26 cellular contexts compared by ENCODE assay signal in genomic region chr13:32147193-32147592, GRCh38.
"Had no signal": no experiment of that assay in that cellular context is flagged by ENCODE, and none has a peak within 500 bp of the region (broad histone marks: within the 10 kb centered on the region; RNA-seq: fewer than 3 reads in every experiment).

No MANE protein-coding gene starts in this region.

- H3K4me1 Mint-ChIP-seq: activated CD4-positive, alpha-beta T cell treated with anti-CD3 and anti-CD28 coated beads, Interleukin-2, amount 10 ng/mL, durations not matched to agents 24 days and 14 days had no signal

- DNase-seq: activated CD4-positive, alpha-beta T cell treated with anti-CD3 and anti-CD28 coated beads, Interleukin-2, amount 10 ng/mL, durations not matched to agents 24 days and 14 days; activated CD4-positive, alpha-beta T cell treated with anti-CD3 and anti-CD28 coated beads, Interleukin-2, amount 50 U/mL, for 48 hours; activated CD8-positive, alpha-beta memory T cell treated with anti-CD3 and anti-CD28 coated beads for 24 hours; activated naive CD4-positive, alpha-beta T cell treated with anti-CD3 and anti-CD28 coated beads, Interleukin-2, amount 50 U/mL, for 16 hours; activated naive CD8-positive, alpha-beta T cell treated with anti-CD3 and anti-CD28 coated beads, Interleukin-2, amount 10 ng/mL, durations not matched to agents 7 days and 5 days; activated T-cell treated with anti-CD3 and anti-CD28 coated beads, Interleukin-2, amount 50 U/mL, for 48 hours; adrenal gland; anterior cingulate cortex; body of pancreas; central memory CD4-positive, alpha-beta T cell; Karpas-422; MM.1S; NCI-H1105; NCI-H1436; NCI-H1694 treated with DMSO at 0.1 percent for 48 hours; NCI-H2029 treated with DMSO at 0.1 percent for 48 hours; NCI-H345; NCI-H510A; NCI-H69; PC-3; SHP77; SW 1271 had no signal

- H3K9me3 Mint-ChIP-seq: activated CD4-positive, alpha-beta T cell treated with anti-CD3 and anti-CD28 coated beads, Interleukin-2, amount 10 ng/mL, durations not matched to agents 24 days and 14 days; activated naive CD8-positive, alpha-beta T cell treated with anti-CD3 and anti-CD28 coated beads, Interleukin-2, amount 10 ng/mL, durations not matched to agents 7 days and 5 days; T-helper 1 cell treated with Interleukin-12 subunit alpha and Interleukin-12 subunit beta and Interleukin-4 antibody, amounts not matched to agents 30 μg/mL and 1 μg/mL, for 36 hours had no signal

- ATAC-seq: activated CD4-positive, CD25-positive, alpha-beta regulatory T cell treated with anti-CD3 and anti-CD28 coated beads, Interleukin-2, amount 50 U/mL, for 24 hours; body of pancreas; PC-3; SK-N-SH treated with all-trans-retinoic acid at 6 μM for 48 hours had no signal

- H3K4me3 ChIP-seq: adrenal gland, body of pancreas, SJSA1 had no signal

- H3K4me1 ChIP-seq: adrenal gland, body of pancreas, SJSA1 had no signal

- H3K9me3 ChIP-seq: body of pancreas, SJSA1 had no signal

- H3K36me3 Mint-ChIP-seq: activated naive CD8-positive, alpha-beta T cell treated with anti-CD3 and anti-CD28 coated beads, Interleukin-2, amount 10 ng/mL, durations not matched to agents 7 days and 5 days had no signal

- H3K27me3 ChIP-seq: adrenal gland, body of pancreas, SJSA1 had no signal

- H3K36me3 ChIP-seq: adrenal gland, SJSA1 had no signal

- H3K27me3 Mint-ChIP-seq: activated CD4-positive, alpha-beta T cell treated with anti-CD3 and anti-CD28 coated beads, Interleukin-2, amount 10 ng/mL, durations not matched to agents 24 days and 14 days had no signal

- H3K4me3 Mint-ChIP-seq: activated CD4-positive, alpha-beta T cell treated with anti-CD3 and anti-CD28 coated beads, Interleukin-2, amount 10 ng/mL, durations not matched to agents 24 days and 14 days; activated naive CD8-positive, alpha-beta T cell treated with anti-CD3 and anti-CD28 coated beads, Interleukin-2, amount 10 ng/mL, durations not matched to agents 7 days and 5 days; T-helper 1 cell treated with Interleukin-12 subunit alpha and Interleukin-12 subunit beta and Interleukin-4 antibody, amounts not matched to agents 30 μg/mL and 1 μg/mL, for 36 hours had no signal

- H3K27ac ChIP-seq: adrenal gland, body of pancreas, SJSA1 had no signal

- H3K27ac Mint-ChIP-seq: activated CD4-positive, alpha-beta T cell treated with anti-CD3 and anti-CD28 coated beads, Interleukin-2, amount 10 ng/mL, durations not matched to agents 24 days and 14 days; activated naive CD8-positive, alpha-beta T cell treated with anti-CD3 and anti-CD28 coated beads, Interleukin-2, amount 10 ng/mL, durations not matched to agents 7 days and 5 days; T-helper 1 cell treated with Interleukin-12 subunit alpha and Interleukin-12 subunit beta and Interleukin-4 antibody, amounts not matched to agents 30 μg/mL and 1 μg/mL, for 36 hours had no signal
